In genomic region chr16:35342012-35342411, GRCh38 we compare ENCODE assay signal across 32 cellular contexts.
"Had no signal": no experiment of that assay in that cellular context is flagged by ENCODE, and none has a peak within 500 bp of the region (broad histone marks: within the 10 kb centered on the region; RNA-seq: fewer than 3 reads in every experiment).

No MANE protein-coding gene starts in this region.

- ATAC-seq: activated CD8-positive, alpha-beta T cell treated with anti-CD3 and anti-CD28 coated beads for 36 hours; activated naive CD4-positive, alpha-beta T cell treated with anti-CD3 and anti-CD28 coated beads, Interleukin-2, amount 50 U/mL, for 72 hours; activated T-cell treated with anti-CD3 and anti-CD28 coated beads, Interleukin-2, amount 50 U/mL, for 4 hours; activated T-cell treated with anti-CD3 and anti-CD28 coated beads, Interleukin-2, amount 50 U/mL, for 72 hours; activated T-helper 17 cell treated with anti-CD3 and anti-CD28 coated beads, Interleukin-2, amount 50 U/mL, for 72 hours; body of pancreas; T-helper 17 cell had no signal

- FAIRE-seq: astrocyte, TTC549 had no signal

- H3K4me1 ChIP-seq: adrenal gland, body of pancreas, breast epithelium had no signal

- H3K27ac ChIP-seq: adrenal gland, body of pancreas, brain microvascular endothelial cell, breast epithelium, VCaP had no signal

- DNase-seq: activated B cell treated with CpG ODN at 0.5 μM for 24 hours; activated CD4-positive, alpha-beta memory T cell treated with anti-CD3 and anti-CD28 coated beads for 36 hours; activated CD4-positive, alpha-beta T cell treated with anti-CD3 and anti-CD28 coated beads for 4 hours; activated CD4-positive, alpha-beta T cell treated with anti-CD3 and anti-CD28 coated beads, Interleukin-2, amount 10 ng/mL, durations not matched to agents 24 days and 14 days; activated CD4-positive, alpha-beta T cell treated with anti-CD3 and anti-CD28 coated beads, Interleukin-2, amount 50 U/mL, for 1 hour; activated CD4-positive, alpha-beta T cell treated with anti-CD3 and anti-CD28 coated beads, Interleukin-2, amount 50 U/mL, for 4 hours; activated CD4-positive, CD25-positive, alpha-beta regulatory T cell treated with anti-CD3 and anti-CD28 coated beads, Interleukin-2, amount 50 U/mL, for 72 hours; activated CD8-positive, alpha-beta memory T cell treated with anti-CD3 and anti-CD28 coated beads, Interleukin-2, amount 50 U/mL, for 4 hours; activated CD8-positive, alpha-beta T cell treated with anti-CD3 and anti-CD28 coated beads for 36 hours; activated effector memory CD4-positive, alpha-beta T cell treated with anti-CD3 and anti-CD28 coated beads, Interleukin-2, amount 50 U/mL, for 16 hours; activated gamma-delta T cell treated with Interleukin-2 at 50 U/mL for 16 hours; activated naive CD4-positive, alpha-beta T cell; activated naive CD4-positive, alpha-beta T cell treated with anti-CD3 and anti-CD28 coated beads for 36 hours; activated naive CD4-positive, alpha-beta T cell treated with anti-CD3 and anti-CD28 coated beads, Interleukin-2, amount 50 U/mL, for 16 hours; activated naive CD8-positive, alpha-beta T cell treated with anti-CD3 and anti-CD28 coated beads for 36 hours; activated T-cell treated with anti-CD3 and anti-CD28 coated beads for 4 hours; activated T-cell treated with anti-CD3 and anti-CD28 coated beads, Interleukin-2, amount 50 U/mL, for 1 hour; activated T-cell treated with anti-CD3 and anti-CD28 coated beads, Interleukin-2, amount 50 U/mL, for 4 hours; activated T-cell treated with anti-CD3 and anti-CD28 coated beads, Interleukin-2, amount 50 U/mL, for 72 hours; adrenal gland; amniotic stem cell; aorta; body of pancreas; brain microvascular endothelial cell; central memory CD4-positive, alpha-beta T cell; T-helper 17 cell had no signal

- H3K27me3 ChIP-seq: adrenal gland, body of pancreas, brain microvascular endothelial cell, breast epithelium had no signal

- H3K36me3 ChIP-seq: adrenal gland, brain microvascular endothelial cell, breast epithelium had no signal

- H3K4me3 ChIP-seq: adrenal gland, body of pancreas, breast epithelium had no signal
